In genomic region chr11:121041072-121041471, GRCh38 we compare ENCODE assay signal across 24 cellular contexts.
"Had no signal": no experiment of that assay in that cellular context is flagged by ENCODE, and none has a peak within 500 bp of the region (broad histone marks: within the 10 kb centered on the region; RNA-seq: fewer than 3 reads in every experiment).

No MANE protein-coding gene starts in this region.

- ATAC-seq: activated T-helper 17 cell treated with anti-CD3 and anti-CD28 coated beads, Interleukin-2, amount 50 U/mL, for 72 hours; T-helper 17 cell had no signal

- H3K27ac Mint-ChIP-seq: activated CD4-positive, alpha-beta memory T cell treated with anti-CD3 and anti-CD28 coated beads for 36 hours; activated CD4-positive, alpha-beta T cell treated with anti-CD3 and anti-CD28 coated beads, Interleukin-2, amount 10 ng/mL, durations not matched to agents 7 days and 5 days; activated naive CD4-positive, alpha-beta T cell treated with anti-CD3 and anti-CD28 coated beads for 36 hours; activated naive CD8-positive, alpha-beta T cell; activated T-helper 17 cell treated with anti-CD3 and anti-CD28 coated beads, Interleukin-2, amount 50 U/mL, for 72 hours; brain; T-helper 17 cell had no signal

- H3K4me3 ChIP-seq: PC-9 had no signal

- H3K27me3 Mint-ChIP-seq: activated CD4-positive, alpha-beta memory T cell treated with anti-CD3 and anti-CD28 coated beads for 36 hours; activated CD4-positive, alpha-beta T cell treated with anti-CD3 and anti-CD28 coated beads, Interleukin-2, amount 10 ng/mL, durations not matched to agents 7 days and 5 days; activated naive CD8-positive, alpha-beta T cell; activated T-helper 17 cell treated with anti-CD3 and anti-CD28 coated beads, Interleukin-2, amount 50 U/mL, for 72 hours; brain; central memory CD8-positive, alpha-beta T cell; T-helper 17 cell had no signal

- H3K4me2 ChIP-seq: PC-9 had no signal

- H2AFZ ChIP-seq: PC-9 had no signal

- DNase-seq: activated CD4-positive, alpha-beta memory T cell treated with anti-CD3 and anti-CD28 coated beads for 36 hours; activated CD4-positive, alpha-beta T cell treated with anti-CD3 and anti-CD28 coated beads, Interleukin-2, amount 10 ng/mL, durations not matched to agents 7 days and 5 days; activated CD4-positive, CD25-positive, alpha-beta regulatory T cell; activated gamma-delta T cell; activated naive CD4-positive, alpha-beta T cell treated with anti-CD3 and anti-CD28 coated beads for 36 hours; activated T-cell treated with anti-CD3 and anti-CD28 coated beads for 4 hours; activated T-cell treated with anti-CD3 and anti-CD28 coated beads, Interleukin-2, amount 50 U/mL, for 48 hours; amygdala; Karpas-422; NCI-H1048; NCI-H146; NCI-H187 treated with DMSO at 0.1 percent for 48 hours; NCI-H2081 treated with DMSO at 0.1 percent for 48 hours; NCI-H446; NCI-H524; PC-9; SHP77 treated with DMSO at 0.1 percent for 48 hours; T-helper 17 cell; T-helper 9 cell had no signal

- H3K27ac ChIP-seq: PC-9 had no signal

- H3K9me3 Mint-ChIP-seq: activated CD4-positive, alpha-beta memory T cell treated with anti-CD3 and anti-CD28 coated beads for 36 hours; activated CD4-positive, alpha-beta T cell treated with anti-CD3 and anti-CD28 coated beads, Interleukin-2, amount 10 ng/mL, durations not matched to agents 7 days and 5 days; activated naive CD4-positive, alpha-beta T cell treated with anti-CD3 and anti-CD28 coated beads for 36 hours; activated T-helper 17 cell treated with anti-CD3 and anti-CD28 coated beads, Interleukin-2, amount 50 U/mL, for 72 hours; brain; central memory CD8-positive, alpha-beta T cell had no signal

- H3K4me3 Mint-ChIP-seq: activated CD4-positive, alpha-beta memory T cell treated with anti-CD3 and anti-CD28 coated beads for 36 hours; activated CD4-positive, alpha-beta T cell treated with anti-CD3 and anti-CD28 coated beads, Interleukin-2, amount 10 ng/mL, durations not matched to agents 7 days and 5 days; activated naive CD4-positive, alpha-beta T cell treated with anti-CD3 and anti-CD28 coated beads for 36 hours; activated naive CD8-positive, alpha-beta T cell; activated T-helper 17 cell treated with anti-CD3 and anti-CD28 coated beads, Interleukin-2, amount 50 U/mL, for 72 hours; brain; central memory CD8-positive, alpha-beta T cell; T-helper 17 cell had no signal

- FAIRE-seq: astrocyte had no signal
